23 cellular contexts compared by ENCODE assay signal in the genomic region with DNA sequence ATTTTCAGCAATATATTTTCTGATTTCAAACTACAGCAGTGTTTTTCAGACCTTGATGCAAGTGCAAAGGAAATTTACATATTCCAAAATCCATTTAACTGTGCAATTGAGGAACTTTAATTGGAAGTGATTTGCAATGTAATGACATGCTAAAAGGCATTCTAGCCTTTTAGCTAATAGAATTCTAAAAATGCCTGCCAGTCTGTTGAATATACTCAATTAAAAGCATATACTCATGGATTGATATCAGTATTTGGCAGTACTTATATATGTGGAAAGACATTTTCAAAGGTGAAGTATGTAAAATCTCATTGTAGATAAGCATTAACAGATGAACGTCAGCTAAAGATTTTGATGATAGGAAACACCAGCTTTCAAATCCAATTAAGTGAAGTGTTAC.
"Had no signal": no experiment of that assay in that cellular context is flagged by ENCODE, and none has a peak within 500 bp of the region (broad histone marks: within the 10 kb centered on the region; RNA-seq: fewer than 3 reads in every experiment).

No MANE protein-coding gene starts in this region.

- ATAC-seq: psoas muscle; right cardiac atrium; right lobe of liver; stimulated activated effector memory CD8-positive, alpha-beta T cell treated with anti-CD3 and anti-CD28 coated beads, Interleukin-12 subunit alpha, Interleukin-12 subunit beta, amount 100 ng/mL, for 72 hours; stimulated activated naive B cell treated with anti-CD40 and anti-IgM and Interleukin-4, amounts not matched to agents 10 μg/mL and 1 μg/mL and 100 μg/mL, for 72 hours had no signal

- H3K79me2 ChIP-seq: parathyroid adenoma had no signal

- H3K4me1 ChIP-seq: neural progenitor cell, parathyroid adenoma, psoas muscle, right lobe of liver, sigmoid colon, stomach, thyroid gland, tibial nerve, upper lobe of left lung, vagina had no signal

- H3K36me3 ChIP-seq: neural progenitor cell, ovary, right lobe of liver, sigmoid colon, stomach, thoracic aorta, thyroid gland, tibial nerve, upper lobe of left lung, vagina had no signal

- H3K4me2 ChIP-seq: neural progenitor cell had no signal

- H3K4me3 ChIP-seq: neural progenitor cell, ovary, psoas muscle, right lobe of liver, sigmoid colon, stomach, thoracic aorta, thyroid gland, tibial nerve, upper lobe of left lung, vagina had no signal

- H3K27ac ChIP-seq: neural progenitor cell, ovary, parathyroid adenoma, psoas muscle, right lobe of liver, sigmoid colon, stomach, thoracic aorta, thyroid gland, tibial nerve, upper lobe of left lung, vagina had no signal

- H3K9me3 ChIP-seq: ovary, psoas muscle, right lobe of liver, sigmoid colon, stomach, thoracic aorta, thyroid gland, upper lobe of left lung, vagina had no signal

- H2AFZ ChIP-seq: neural progenitor cell, parathyroid adenoma had no signal

- H3K9ac ChIP-seq: neural progenitor cell, parathyroid adenoma had no signal

- DNase-seq: occipital lobe; ovary; posterior cingulate gyrus; psoas muscle; right cardiac atrium; right lobe of liver; sigmoid colon; small intestine; stimulated activated CD4-positive, alpha-beta T cell treated with anti-CD3 and anti-CD28 coated beads, Interleukin-15, amount 100 ng/mL, for 24 hours; stimulated activated CD4-positive, alpha-beta T cell treated with anti-CD3 and anti-CD28 coated beads, Interleukin-2, amount 100 ng/mL, for 24 hours; stimulated activated CD4-positive, alpha-beta T cell treated with anti-CD3 and anti-CD28 coated beads, Interleukin-2, amount 100 ng/mL, for 48 hours; stimulated activated CD4-positive, alpha-beta T cell treated with anti-CD3 and anti-CD28 coated beads, Interleukin-4, amount 100 ng/mL, for 24 hours; stimulated activated naive B cell treated with anti-CD40 and anti-IgM and Interleukin-4, amounts not matched to agents 10 μg/mL and 1 μg/mL and 100 μg/mL, for 72 hours; stimulated activated naive CD4-positive, alpha-beta T cell treated with Interleukin-2 at 50 U/mL for 16 hours; stomach; upper lobe of left lung had no signal

- H3K27me3 ChIP-seq: neural progenitor cell, ovary, right lobe of liver, sigmoid colon, stomach, thyroid gland, tibial nerve, upper lobe of left lung, vagina had no signal
